In the genomic region with DNA sequence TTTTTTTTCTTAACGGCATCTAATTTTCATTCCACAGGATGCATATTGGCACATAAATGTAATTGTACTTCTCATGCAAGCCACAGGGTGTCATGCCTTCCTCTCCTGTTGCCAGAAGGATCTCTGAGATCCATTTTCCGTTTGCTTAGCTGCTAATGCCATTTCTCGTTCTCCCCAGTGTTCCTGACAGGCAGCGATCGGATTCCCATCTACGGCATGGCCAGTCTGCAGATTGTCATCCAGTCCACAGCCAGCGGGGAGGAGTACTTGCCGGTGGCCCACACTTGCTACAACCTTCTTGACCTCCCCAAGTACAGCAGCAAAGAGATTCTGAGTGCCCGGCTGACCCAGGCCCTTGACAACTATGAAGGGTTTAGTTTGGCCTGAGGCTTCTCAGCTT, we compare ENCODE assay signal across 8 cellular contexts. TPM values are rescaled to one million over a fixed set of nuclear protein-coding genes. Genes with fewer than 3 reads are reported as not detected.
DNase-seq lines count a peak whose midpoint lies in the region; ATAC-seq and TF ChIP-seq lines count a peak whose summit lies in the region.

No MANE protein-coding gene starts in this region.

- no peak for ATAC-seq in HG03342 (IDR thresholded peaks at IDR 0.05; ENCODE audit: unreplicated experiment)

- H3K9me3 ChIP-seq in MG63, result no peaks in the 10 kb centered on the region
- H3K9me3 ChIP-seq in suprapubic skin, result no peaks in the 10 kb centered on the region

- H3K27ac ChIP-seq in suprapubic skin, result no peak overlapping the region

- no peak for TF ChIP-seq POLR2A in suprapubic skin (IDR thresholded peaks at IDR 0.05)

- DNase-seq in AG08396 (ENCODE audit: low spot score) (peak; percentile 49), MG63 (peak; percentile 18), astrocyte of the cerebellum (ENCODE audit: low read depth) (peak; percentile 55), inferior parietal cortex (ENCODE audit: extremely low spot score) (peak; percentile 76), suprapubic skin (ENCODE audit: low spot score in 2 of 2) (no peak), T-helper 1 cell (no peak)
- no peak for DNase-seq in stimulated activated CD4-positive, alpha-beta T cell treated with anti-CD3 and anti-CD28 coated beads, Interleukin-4, amount 100 ng/mL, for 1 hour

- TF ChIP-seq CTCF in astrocyte of the cerebellum (IDR thresholded peaks at IDR 0.05; ENCODE audit: low read depth, low read length, missing control alignments), result peak; percentile 67
- peak; percentile 25 to 28 for TF ChIP-seq CTCF in suprapubic skin (IDR thresholded peaks at IDR 0.05)

- 39% methylated on average over 9 of the region's 9 CpGs for WGBS in suprapubic skin

- peaks cover 5% of the 10 kb centered on the region for H3K4me1 ChIP-seq in suprapubic skin

- no peaks in the 10 kb centered on the region for H3K36me3 ChIP-seq in MG63
- peaks cover 55% of the 10 kb centered on the region for H3K36me3 ChIP-seq in suprapubic skin

- no peaks in the 10 kb centered on the region for H3K27me3 ChIP-seq in MG63
- H3K27me3 ChIP-seq in suprapubic skin, result no peaks in the 10 kb centered on the region

- no peak for TF ChIP-seq EP300 in suprapubic skin (IDR thresholded peaks at IDR 0.05)

- H3K4me3 ChIP-seq in MG63 (no peak overlapping the region), astrocyte of the cerebellum (ENCODE audit: low read depth, low read length) (no peak overlapping the region), suprapubic skin (no peak overlapping the region)

- in situ Hi-C loops in astrocyte of the cerebellum (cut with HindIII; ENCODE audit: low sequenced_read_pairs), result loop anchor here (25.0 kb wide), 1 partner anchor 306 kb away; no protein-coding TSS in a partner anchor

RNA-seq across cellular contexts. Expression of a gene that starts 8.9 kb away (rescaled TPM):
- 0.26 and 10.2 TPM in 2 replicates for total RNA-seq in MG63 (2014; rRNA removed; shearing (Covaris generic); ENCODE audit: low replicate concordance)
- 1 to 10 TPM; 1.1 to 2.4 (median 2.0) TPM for total RNA-seq in suprapubic skin

Comparison
In these comparisons a context has a peak if more than half of its experiments do, and no peak if none do; other contexts are left out.
1. DNase-seq: peak in AG08396 (single experiment), MG63 (single experiment), astrocyte of the cerebellum (single experiment) and inferior parietal cortex (single experiment); none in suprapubic skin (0 of 2), T-helper 1 cell (0 of 5) and stimulated activated CD4-positive, alpha-beta T cell treated with anti-CD3 and anti-CD28 coated beads, Interleukin-4, amount 100 ng/mL, for 1 hour (single experiment).